13 cellular contexts compared by ENCODE assay signal in the genomic region with DNA sequence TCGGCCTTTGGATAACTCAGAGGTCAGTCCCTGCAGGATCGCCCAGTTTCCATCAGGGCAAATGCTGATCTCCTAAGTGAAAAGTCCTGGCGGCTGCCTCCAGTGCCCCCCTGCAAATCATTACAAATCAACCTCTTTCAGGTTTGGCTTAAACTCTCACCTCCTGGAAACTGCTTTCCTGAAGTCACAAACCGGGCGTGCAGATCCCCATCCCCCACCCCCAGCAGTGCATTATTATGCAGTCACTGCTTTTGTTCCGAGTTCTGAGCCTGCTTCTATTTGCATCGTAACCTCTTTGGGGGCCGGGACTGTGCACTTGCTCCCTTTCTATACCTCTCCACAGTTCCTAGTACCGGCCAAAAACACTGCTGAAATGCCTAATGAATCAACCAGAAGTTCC. TPM values are rescaled to one million over a fixed set of nuclear protein-coding genes. Genes with fewer than 3 reads are reported as not detected.
DNase-seq lines count a peak whose midpoint lies in the region; ATAC-seq and TF ChIP-seq lines count a peak whose summit lies in the region.
"Had no signal": no experiment of that assay in that cellular context is flagged by ENCODE, and none has a peak within 500 bp of the region (broad histone marks: within the 10 kb centered on the region; RNA-seq: fewer than 3 reads in every experiment).

TSS of gene USP44 (minus strand) at position 172 of the 400 bp plus-strand sequence. CDS start 17,220 bp downstream, outside the sequence.

- H3K27me3 Mint-ChIP-seq in activated CD8-positive, alpha-beta T cell treated with anti-CD3 and anti-CD28 coated beads, Interleukin-2, amount 10 ng/mL, durations not matched to agents 7 days and 5 days (ENCODE audit: low read depth): peaks cover 7% of the 10 kb centered on the region
- peaks cover 5 to 25% (median 9%) of the 10 kb centered on the region in 3 donors for H3K27me3 Mint-ChIP-seq in immature natural killer cell (ENCODE audit: low read depth in 3 of 3)

- H3K36me3 ChIP-seq in tibial nerve: no peaks in the 10 kb centered on the region
- H3K36me3 ChIP-seq in hepatocyte (replicated peaks; ENCODE audit: insufficient read depth, low read depth): no peaks in the 10 kb centered on the region
- H3K36me3 ChIP-seq: cardiac muscle cell, neutrophil had no signal

- intact Hi-C loops in left colon (cut with DNase I, micrococcal nuclease): no loop called here

- TF ChIP-seq CTCF in tibial nerve (IDR thresholded peaks at IDR 0.05) (no peak), hepatocyte (IDR thresholded peaks at IDR 0.05; ENCODE audit: poor library complexity) (no peak)

- TF ChIP-seq EP300 in tibial nerve (IDR thresholded peaks at IDR 0.05): no peak

- peak; percentile 20 for DNase-seq in activated naive CD4-positive, alpha-beta T cell treated with anti-CD3 and anti-CD28 coated beads, Interleukin-2, amount 50 U/mL, for 16 hours
- DNase-seq in activated naive CD4-positive, alpha-beta T cell treated with Interleukin-2 at 50 U/mL for 16 hours: no peak
- peak; percentile 55 for DNase-seq in activated CD8-positive, alpha-beta T cell treated with anti-CD3 and anti-CD28 coated beads, Interleukin-2, amount 10 ng/mL, durations not matched to agents 7 days and 5 days
- no peak for DNase-seq in immature natural killer cell
- no peak for DNase-seq in tibial nerve (ENCODE audit: low spot score in 2 of 2)
- no peak for DNase-seq in KBM-7
- DNase-seq in left colon: no peak
- DNase-seq in hepatocyte (ENCODE audit: low spot score): no peak
- DNase-seq: erythroblast, NCI-H1417 treated with DMSO at 0.1 percent for 48 hours, substantia nigra had no signal

- in situ Hi-C loops in KBM-7 (cut with MboI; ENCODE audit: low pct_unique_long_range_greater_than_20kb, low sequenced_read_pairs): no loop called here

- H3K9me2 ChIP-seq in hepatocyte (replicated peaks; ENCODE audit: insufficient read depth): no peaks in the 10 kb centered on the region

- no peak for TF ChIP-seq POLR2A in tibial nerve (IDR thresholded peaks at IDR 0.05)

- H3K27me3 ChIP-seq in tibial nerve: no peaks in the 10 kb centered on the region
- H3K27me3 ChIP-seq in hepatocyte: peaks cover 52% of the 10 kb centered on the region

- H3K27ac ChIP-seq in tibial nerve (no peak within 1 kb of the TSS), hepatocyte (no peak within 1 kb of the TSS)
- H3K27ac ChIP-seq: cardiac muscle cell, neutrophil had no signal

- H3K4me1 ChIP-seq in tibial nerve (peaks cover 0 to 6% (median 0%) of the 10 kb centered on the region in 4 donors), hepatocyte (ENCODE audit: insufficient read depth) (peaks cover 6% of the 10 kb centered on the region)

- H3K27ac Mint-ChIP-seq in activated CD8-positive, alpha-beta T cell treated with anti-CD3 and anti-CD28 coated beads, Interleukin-2, amount 10 ng/mL, durations not matched to agents 7 days and 5 days: peak within 1 kb of the TSS; percentile 94
- H3K27ac Mint-ChIP-seq in immature natural killer cell: no peak within 1 kb of the TSS

- CTCF ChIA-PET in activated CD8-positive, alpha-beta T cell treated with anti-CD3 and anti-CD28 coated beads, Interleukin-2, amount 10 ng/mL, durations not matched to agents 7 days and 5 days (lab: Charles Lee): interaction anchor here (0.9 to 1.0 kb wide), 2 partner anchors 15 to 17 kb away, joined by 4 to 6 read pairs; no protein-coding TSS in a partner anchor

- no peak within 1 kb of the TSS for H2AFZ ChIP-seq in hepatocyte

- no peak within 1 kb of the TSS for H3K4me3 ChIP-seq in tibial nerve
- H3K4me3 ChIP-seq in hepatocyte: no peak within 1 kb of the TSS
- H3K4me3 ChIP-seq: cardiac muscle cell had no signal

- no peaks in the 10 kb centered on the region for H3K79me2 ChIP-seq in hepatocyte

- H3K9me3 ChIP-seq in tibial nerve (no peaks in the 10 kb centered on the region), hepatocyte (ENCODE audit: low read depth) (peaks cover 5% of the 10 kb centered on the region)

- H3K4me2 ChIP-seq in hepatocyte: no peak within 1 kb of the TSS

- peak within 1 kb of the TSS; percentile 83 for H3K4me3 Mint-ChIP-seq in activated CD8-positive, alpha-beta T cell treated with anti-CD3 and anti-CD28 coated beads, Interleukin-2, amount 10 ng/mL, durations not matched to agents 7 days and 5 days
- peak within 1 kb of the TSS in 4 of 5 donors; percentile 6 to 41 (median 27) for H3K4me3 Mint-ChIP-seq in immature natural killer cell

- peak; percentile 10 for ATAC-seq in activated CD8-positive, alpha-beta T cell treated with anti-CD3 and anti-CD28 coated beads, Interleukin-2, amount 10 ng/mL, durations not matched to agents 7 days and 5 days
- ATAC-seq in left colon: no peak

- POLR2A ChIA-PET in activated CD8-positive, alpha-beta T cell treated with anti-CD3 and anti-CD28 coated beads, Interleukin-2, amount 10 ng/mL, durations not matched to agents 7 days and 5 days (lab: Charles Lee): interaction anchor here (1.0 kb wide), 2 partner anchors 20 to 78 kb away, joined by 3 to 4 read pairs; partner anchors contain the start of gene METAP2

- peaks cover 65% of the 10 kb centered on the region for H3K4me1 Mint-ChIP-seq in activated CD8-positive, alpha-beta T cell treated with anti-CD3 and anti-CD28 coated beads, Interleukin-2, amount 10 ng/mL, durations not matched to agents 7 days and 5 days (ENCODE audit: low read depth)
- peaks cover 17 to 26% of the 10 kb centered on the region in 2 donors for H3K4me1 Mint-ChIP-seq in immature natural killer cell

- H4K20me1 ChIP-seq in hepatocyte (ENCODE audit: insufficient read depth, poor library complexity, severe bottlenecking): no peaks in the 10 kb centered on the region

- WGBS in tibial nerve, 2 donors: 26 to 36% methylated on average over 8 to 9 of the region's 9 CpGs
- 22% methylated on average over 9 of the region's 9 CpGs for WGBS in hepatocyte (ENCODE audit: low lambda C conversion rate, missing lambda C conversion rate)

- H3K36me3 Mint-ChIP-seq in activated CD8-positive, alpha-beta T cell treated with anti-CD3 and anti-CD28 coated beads, Interleukin-2, amount 10 ng/mL, durations not matched to agents 7 days and 5 days (ENCODE audit: low read depth): peaks cover 15% of the 10 kb centered on the region
- H3K36me3 Mint-ChIP-seq in immature natural killer cell: no peaks in the 10 kb centered on the region

- no peaks in the 10 kb centered on the region for H3K9me3 Mint-ChIP-seq in activated CD8-positive, alpha-beta T cell treated with anti-CD3 and anti-CD28 coated beads, Interleukin-2, amount 10 ng/mL, durations not matched to agents 7 days and 5 days (ENCODE audit: insufficient read depth)
- H3K9me3 Mint-ChIP-seq in immature natural killer cell: peaks cover 0 to 4% (median under 1%) of the 10 kb centered on the region in 6 donors

RNA-seq across cellular contexts. Expression of gene USP44, which starts in this region (rescaled TPM):
- 10 to 100 TPM; 17.1 to 18.9 TPM for total RNA-seq in activated CD8-positive, alpha-beta T cell treated with anti-CD3 and anti-CD28 coated beads, Interleukin-2, amount 10 ng/mL, durations not matched to agents 7 days and 5 days
- 1 to 10 TPM in 2 of 3 donors, under 1 TPM in 1; 0.35 to 1.9 (median 1.4) TPM for polyA plus RNA-seq in immature natural killer cell
- total RNA-seq in tibial nerve: 10 to 100 TPM in 3 of 4 donors, 1 to 10 TPM in 1; 9.2 to 25.5 (median 12.3) TPM
- total RNA-seq in left colon: under 1 TPM in 1 of 2 donors, not detected in 1; 0.39 TPM
- 0.32 and 0.80 TPM in 2 replicates for total RNA-seq in hepatocyte
- polyA plus RNA-seq in hepatocyte: not detected in 2 replicates

Comparison
In these comparisons a context has a peak if more than half of its experiments do, and no peak if none do; other contexts are left out.
1. DNase-seq: peak in activated naive CD4-positive, alpha-beta T cell treated with anti-CD3 and anti-CD28 coated beads, Interleukin-2, amount 50 U/mL, for 16 hours (single experiment) and activated CD8-positive, alpha-beta T cell treated with anti-CD3 and anti-CD28 coated beads, Interleukin-2, amount 10 ng/mL, durations not matched to agents 7 days and 5 days (single experiment); none in activated naive CD4-positive, alpha-beta T cell treated with Interleukin-2 at 50 U/mL for 16 hours (single experiment), immature natural killer cell (0 of 3), tibial nerve (0 of 2), KBM-7 (single experiment), left colon (0 of 2) and hepatocyte (single experiment).